Comparison of ENCODE assay signal across 17 cellular contexts in the genomic region with DNA sequence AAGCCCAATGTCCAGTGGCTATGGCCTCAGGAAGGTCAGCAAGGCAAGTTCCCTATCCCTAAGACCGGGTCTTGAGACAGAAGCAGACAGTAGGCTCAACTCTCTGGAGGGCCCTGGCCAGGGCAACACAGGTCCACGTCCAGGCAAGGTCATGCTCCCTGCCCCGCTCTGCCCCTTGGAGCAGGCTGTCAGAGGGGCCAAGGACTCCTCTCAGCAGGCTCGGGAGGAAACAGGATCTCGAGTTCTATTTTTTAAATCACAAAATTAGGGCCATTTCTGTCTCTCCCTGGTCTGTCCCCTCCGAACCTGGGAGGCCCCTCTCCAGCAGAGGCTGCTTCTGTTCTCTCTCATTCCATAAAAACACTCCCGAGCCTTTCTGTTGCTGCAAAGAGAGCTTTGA. TPM values are rescaled to one million over a fixed set of nuclear protein-coding genes. Genes with fewer than 3 reads are reported as not detected.
"Had no signal": no experiment of that assay in that cellular context is flagged by ENCODE, and none has a peak within 500 bp of the region (broad histone marks: within the 10 kb centered on the region; RNA-seq: fewer than 3 reads in every experiment).

No MANE protein-coding gene starts in this region.

- H3K27ac Mint-ChIP-seq: activated B cell treated with CpG ODN at 0.5 μM for 24 hours; activated CD4-positive, alpha-beta memory T cell treated with anti-CD3 and anti-CD28 coated beads, Interleukin-2, amount 10 ng/mL, durations not matched to agents 7 days and 5 days; activated CD8-positive, alpha-beta memory T cell treated with anti-CD3 and anti-CD28 coated beads, Interleukin-2, amount 10 ng/mL, durations not matched to agents 7 days and 5 days; activated naive CD4-positive, alpha-beta T cell treated with anti-CD3 and anti-CD28 coated beads, Interleukin-2, amount 10 ng/mL, durations not matched to agents 7 days and 5 days; natural killer cell had no signal

- H3K36me3 Mint-ChIP-seq: activated CD8-positive, alpha-beta memory T cell treated with anti-CD3 and anti-CD28 coated beads, Interleukin-2, amount 10 ng/mL, durations not matched to agents 7 days and 5 days; activated naive CD4-positive, alpha-beta T cell treated with anti-CD3 and anti-CD28 coated beads, Interleukin-2, amount 10 ng/mL, durations not matched to agents 7 days and 5 days; natural killer cell had no signal

- H3K9me3 Mint-ChIP-seq: activated B cell treated with CpG ODN at 0.5 μM for 24 hours; activated CD4-positive, alpha-beta memory T cell treated with anti-CD3 and anti-CD28 coated beads, Interleukin-2, amount 10 ng/mL, durations not matched to agents 7 days and 5 days; activated naive CD4-positive, alpha-beta T cell treated with anti-CD3 and anti-CD28 coated beads, Interleukin-2, amount 10 ng/mL, durations not matched to agents 7 days and 5 days; natural killer cell had no signal

- H3K27me3 Mint-ChIP-seq: activated CD4-positive, alpha-beta memory T cell treated with anti-CD3 and anti-CD28 coated beads, Interleukin-2, amount 10 ng/mL, durations not matched to agents 7 days and 5 days; activated CD8-positive, alpha-beta memory T cell treated with anti-CD3 and anti-CD28 coated beads, Interleukin-2, amount 10 ng/mL, durations not matched to agents 7 days and 5 days had no signal

- H3K4me3 Mint-ChIP-seq: activated B cell treated with CpG ODN at 0.5 μM for 24 hours; activated CD4-positive, alpha-beta memory T cell treated with anti-CD3 and anti-CD28 coated beads, Interleukin-2, amount 10 ng/mL, durations not matched to agents 7 days and 5 days; activated CD8-positive, alpha-beta memory T cell treated with anti-CD3 and anti-CD28 coated beads, Interleukin-2, amount 10 ng/mL, durations not matched to agents 7 days and 5 days; activated naive CD4-positive, alpha-beta T cell treated with anti-CD3 and anti-CD28 coated beads, Interleukin-2, amount 10 ng/mL, durations not matched to agents 7 days and 5 days; natural killer cell had no signal

- H3K9me3 ChIP-seq: lower lobe of right lung, prostate gland, right atrium auricular region had no signal

- H3K4me1 Mint-ChIP-seq: activated CD4-positive, alpha-beta memory T cell treated with anti-CD3 and anti-CD28 coated beads, Interleukin-2, amount 10 ng/mL, durations not matched to agents 7 days and 5 days; activated CD8-positive, alpha-beta memory T cell treated with anti-CD3 and anti-CD28 coated beads, Interleukin-2, amount 10 ng/mL, durations not matched to agents 7 days and 5 days; activated naive CD4-positive, alpha-beta T cell treated with anti-CD3 and anti-CD28 coated beads, Interleukin-2, amount 10 ng/mL, durations not matched to agents 7 days and 5 days; natural killer cell had no signal

- H3K27me3 ChIP-seq: cardiac muscle cell, right atrium auricular region had no signal

- H3K36me3 ChIP-seq: cardiac muscle cell, lower lobe of right lung, prostate gland, right atrium auricular region had no signal

- H3K4me3 ChIP-seq: cardiac muscle cell, lower lobe of right lung, prostate gland, right atrium auricular region had no signal

- H3K4me1 ChIP-seq: foreskin keratinocyte, prostate gland had no signal

- DNase-seq: activated B cell treated with CpG ODN at 0.5 μM for 24 hours; activated CD4-positive, alpha-beta memory T cell treated with anti-CD3 and anti-CD28 coated beads, Interleukin-2, amount 10 ng/mL, durations not matched to agents 7 days and 5 days; activated CD4-positive, alpha-beta T cell treated with anti-CD3 and anti-CD28 coated beads for 4 hours; activated CD8-positive, alpha-beta memory T cell treated with anti-CD3 and anti-CD28 coated beads, Interleukin-2, amount 10 ng/mL, durations not matched to agents 7 days and 5 days; activated naive CD4-positive, alpha-beta T cell treated with anti-CD3 and anti-CD28 coated beads, Interleukin-2, amount 10 ng/mL, durations not matched to agents 7 days and 5 days; left cardiac atrium; lower lobe of right lung; natural killer cell; stimulated activated CD4-positive, alpha-beta T cell treated with anti-CD3 and anti-CD28 coated beads, Interleukin-2, amount 100 ng/mL, for 24 hours; stimulated activated naive CD4-positive, alpha-beta T cell treated with Interleukin-2 at 50 U/mL for 16 hours; trophoblast cell had no signal

- H3K27ac ChIP-seq: cardiac muscle cell, epithelial cell of prostate, foreskin keratinocyte, lower lobe of right lung, prostate gland, right atrium auricular region had no signal

RNA-seq across cellular contexts. Expression of a gene that starts 24.3 kb away (rescaled TPM):
- total RNA-seq: activated CD4-positive, alpha-beta memory T cell treated with anti-CD3 and anti-CD28 coated beads, Interleukin-2, amount 10 ng/mL, durations not matched to agents 7 days and 5 days; activated CD8-positive, alpha-beta memory T cell treated with anti-CD3 and anti-CD28 coated beads, Interleukin-2, amount 10 ng/mL, durations not matched to agents 7 days and 5 days; cardiac muscle cell; fibroblast of lung; foreskin keratinocyte had no signal
- polyA plus RNA-seq: cardiac muscle cell, fibroblast of lung, foreskin keratinocyte had no signal
